8 cellular contexts compared by ENCODE assay signal in the genomic region with DNA sequence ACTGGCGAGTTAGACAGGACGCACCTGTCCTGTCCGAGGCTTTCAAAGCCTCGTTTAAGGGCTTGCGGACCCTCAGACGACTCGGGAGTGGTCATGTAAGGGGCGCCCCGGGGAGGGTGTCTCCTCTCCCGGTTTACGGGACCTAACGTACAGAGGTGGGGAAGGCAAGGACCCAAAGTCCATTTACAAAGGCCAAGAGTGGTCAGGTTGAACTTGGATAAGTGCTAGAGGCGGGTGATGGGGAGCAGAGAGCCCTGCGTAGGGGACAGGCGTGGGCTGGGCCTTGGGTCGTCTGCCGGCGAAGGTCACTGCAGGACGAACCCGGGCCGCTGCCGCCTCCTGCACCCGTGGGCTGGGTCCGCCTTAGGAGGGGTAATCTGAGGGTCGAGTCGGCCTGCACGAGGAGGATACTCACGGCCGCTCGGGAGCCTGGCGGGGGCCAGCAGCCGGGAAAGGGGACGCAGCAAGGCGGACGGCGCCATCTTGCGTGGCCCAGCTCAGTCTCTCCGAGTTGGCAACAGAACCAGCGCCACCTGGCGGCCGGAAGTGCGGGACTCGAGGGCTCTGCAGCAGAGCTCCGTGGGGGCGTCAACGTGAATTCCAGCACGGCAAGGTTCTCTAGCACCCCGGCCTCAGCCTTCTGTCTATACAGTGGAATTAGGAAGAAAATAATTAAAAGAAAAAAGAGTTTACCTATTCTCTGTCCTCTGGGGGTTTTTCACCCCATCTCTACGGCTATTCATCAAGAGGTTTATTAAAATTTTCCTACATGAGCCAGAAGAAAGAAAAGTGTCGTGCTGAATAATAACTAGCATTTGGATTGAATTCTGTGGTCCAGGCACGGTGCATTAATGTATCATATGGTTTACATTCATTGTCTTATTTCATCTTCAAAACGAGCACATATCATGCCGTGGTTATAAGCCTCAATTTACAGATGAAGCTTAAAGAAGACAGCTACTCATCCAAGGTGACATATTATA. TPM values are rescaled to one million over a fixed set of nuclear protein-coding genes. Genes with fewer than 3 reads are reported as not detected.
DNase-seq lines count a peak whose midpoint lies in the region; TF ChIP-seq lines count a peak whose summit lies in the region.

No MANE protein-coding gene starts in this region.

- no peaks in the 10 kb centered on the region for H3K27me3 Mint-ChIP-seq in neural crest cell (ENCODE audit: low read depth)

- H3K4me3 ChIP-seq in LNCaP clone FGC (ENCODE audit: low read depth, low read length) (peak overlapping the region; percentile 97), stomach (peak overlapping the region; percentile 74 to 92 (median 78))

- peaks cover 16 to 31% (median 27%) of the 10 kb centered on the region in 4 donors for H3K36me3 ChIP-seq in stomach

- no peaks in the 10 kb centered on the region for H3K9me3 ChIP-seq in stomach

- H3K4me3 Mint-ChIP-seq in neural crest cell: peak overlapping the region; percentile 98

- H3K27me3 ChIP-seq in stomach: no peaks in the 10 kb centered on the region

- no peak for TF ChIP-seq EP300 in stomach (IDR thresholded peaks at IDR 0.05)

- H3K4me1 ChIP-seq in stomach: peaks cover 13 to 60% (median 37%) of the 10 kb centered on the region in 4 donors

- intact Hi-C loops in stomach (cut with DNase I; ENCODE audit: low total_unique reads): loop anchor here (10.0 kb wide), 2 partner anchors 71 to 201 kb away; no protein-coding TSS in a partner anchor

- peaks cover 32% of the 10 kb centered on the region for H3K4me1 Mint-ChIP-seq in neural crest cell

- H3K27ac Mint-ChIP-seq in neural crest cell (ENCODE audit: unreplicated experiment): peak overlapping the region; percentile 99

- no peak for TF ChIP-seq POLR2A in stomach (IDR thresholded peaks at IDR 0.05)

- TF ChIP-seq CTCF in LNCaP clone FGC (IDR thresholded peaks at IDR 0.05; ENCODE audit: control insufficient read depth, extremely low read depth, insufficient read depth) (peak; percentile 97), neural crest cell (conservative IDR thresholded peaks at IDR 0.05) (peak; percentile 98), stomach (IDR thresholded peaks at IDR 0.05) (peak in 6 of 7 experiments; percentile 54 to 96 (median 88))

- DNase-seq in ELF-1 (ENCODE audit: low read depth, low spot score) (peak; percentile 96), H4 (ENCODE audit: low spot score) (peak; percentile 82), LNCaP clone FGC (ENCODE audit: low read depth) (no peak), RPMI8226 (peak; percentile 95), fibroblast of the conjunctiva (ENCODE audit: low read depth) (peak; percentile 86), neural crest cell (ENCODE audit: low read depth, low spot score) (peak; percentile 100), stomach (peak; percentile 98)
- DNase-seq in activated T-helper 9 cell treated with anti-CD3 and anti-CD28 coated beads, Interleukin-2, amount 50 U/mL, for 16 hours (ENCODE audit: low read depth): peak; percentile 98

- no peaks in the 10 kb centered on the region for H3K9me3 Mint-ChIP-seq in neural crest cell

- H3K36me3 Mint-ChIP-seq in neural crest cell (ENCODE audit: low read depth): peaks cover 6% of the 10 kb centered on the region

- H3K27ac ChIP-seq in stomach: peak overlapping the region; percentile 90 to 93 (median 90)

- WGBS in stomach, 5 donors: 1 to 2% (median 2%) methylated on average over 37 to 53 of the region's 53 CpGs

RNA-seq across cellular contexts. Expression of a gene that starts 5.7 kb away (rescaled TPM):
- 29.9 and 36.9 TPM in 2 replicates for total RNA-seq in H4 (2014; rRNA removed; shearing (Covaris generic))
- total RNA-seq in neural crest cell (81.9 and 87.4 TPM in 2 replicates), stomach (10 to 100 TPM; 14.8 to 55.1 (median 25.1) TPM)
- 10 to 100 TPM in 1 of 3 donors, 1 to 10 TPM in 2; 4.8 to 10.1 (median 5.5) TPM for polyA plus RNA-seq in stomach

RNA-seq across cellular contexts. Expression of a gene that starts 6.7 kb away (rescaled TPM):
- 154 and 169 TPM in 2 replicates for total RNA-seq in H4 (2014; rRNA removed; shearing (Covaris generic))
- total RNA-seq in neural crest cell (54.4 and 63.3 TPM in 2 replicates), stomach (10 to 100 TPM in 4 of 5 donors, 1 to 10 TPM in 1; 4.0 to 79.9 (median 23.3) TPM)
- polyA plus RNA-seq in stomach: 100 to 1,000 TPM; 138 to 142 (median 140) TPM

RNA-seq across cellular contexts. Expression of a gene that starts 15.6 kb away (rescaled TPM):
- 0.72 TPM in 1 of 2 replicates, not detected in the other for total RNA-seq in H4 (2014; rRNA removed; shearing (Covaris generic))
- total RNA-seq in neural crest cell (0.45 and 0.65 TPM in 2 replicates), stomach (not detected)
- polyA plus RNA-seq in stomach: 1 to 10 TPM in 1 of 3 donors, under 1 TPM in 2; 0.08 to 1.4 (median 0.31) TPM
